8 cellular contexts compared by ENCODE assay signal in the genomic region with DNA sequence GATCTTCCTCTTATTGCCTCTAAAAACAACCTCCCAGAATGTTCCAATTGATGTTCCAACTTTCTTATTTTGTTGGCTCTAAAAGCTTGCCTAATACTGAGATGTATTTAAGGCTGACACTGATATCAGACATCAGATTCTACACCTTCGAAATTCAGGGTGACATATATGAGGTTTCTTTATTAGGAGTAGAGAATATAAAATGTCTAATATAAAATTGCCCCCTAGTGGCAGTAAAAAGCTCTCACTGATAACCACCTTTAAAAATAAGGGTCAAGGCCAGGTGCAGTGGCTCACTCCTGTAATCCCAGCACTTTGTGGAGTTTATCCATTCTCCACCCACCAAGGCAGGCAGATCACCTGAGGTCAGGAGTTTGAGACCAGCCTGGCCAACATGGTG.
A peak's percentile ranks its signal among the peaks of the same experiment; 100 is the strongest.
DNase-seq lines count a peak whose midpoint lies in the region; ATAC-seq and TF ChIP-seq lines count a peak whose summit lies in the region.

No MANE protein-coding gene starts in this region.

- in situ Hi-C loops in ACHN (cut with HindIII; ENCODE audit: low pct_ligation_motif_present, low pct_unique_long_range_greater_than_20kb, low sequenced_read_pairs): no loop called here

- WGBS in adrenal gland, 4 donors: 59 to 68% (median 65%) methylated on average over 1 of the region's 1 CpG

- peaks cover 7% of the 10 kb centered on the region for H3K4me1 Mint-ChIP-seq in neural progenitor cell

- intact Hi-C loops in adrenal gland (cut with DNase I) (no loop called here), sciatic nerve (cut with DNase I) (no loop called here)

- H3K27ac ChIP-seq in adrenal gland: no peak overlapping the region
- no peak overlapping the region for H3K27ac ChIP-seq in neural progenitor cell

- H3K4me3 ChIP-seq in LNCaP clone FGC (ENCODE audit: low read depth, low read length): no peak overlapping the region
- no peak overlapping the region for H3K4me3 ChIP-seq in adrenal gland
- no peak overlapping the region for H3K4me3 ChIP-seq in neural progenitor cell

- H3K36me3 ChIP-seq in adrenal gland (replicated peaks in 1 of 2) (no peaks in the 10 kb centered on the region), neural progenitor cell (no peaks in the 10 kb centered on the region)

- H3K4me3 Mint-ChIP-seq in neural progenitor cell: no peak overlapping the region

- no peaks in the 10 kb centered on the region for H3K36me3 Mint-ChIP-seq in neural progenitor cell

- no peak overlapping the region for H3K9ac ChIP-seq in neural progenitor cell

- no peaks in the 10 kb centered on the region for H3K27me3 ChIP-seq in adrenal gland
- no peaks in the 10 kb centered on the region for H3K27me3 ChIP-seq in neural progenitor cell

- DNase-seq in ACHN: peak; percentile 48
- DNase-seq in LNCaP clone FGC (ENCODE audit: low read depth): no peak
- peak in 3 of 7 donors; percentile 8 to 12 (median 10) for DNase-seq in adrenal gland
- DNase-seq in neural progenitor cell (ENCODE audit: low spot score): no peak
- DNase-seq in globus pallidus (ENCODE audit: low spot score): no peak
- no peak for DNase-seq in stimulated activated CD4-positive, alpha-beta T cell treated with anti-CD3 and anti-CD28 coated beads, Interleukin-1b, Interleukin-23, amount 100 ng/mL, for 48 hours
- DNase-seq in sciatic nerve (ENCODE audit: low spot score): no peak

- no peaks in the 10 kb centered on the region for H3K27me3 Mint-ChIP-seq in neural progenitor cell (ENCODE audit: insufficient read depth, low read depth)

- H3F3A ChIP-seq in neural progenitor cell (ENCODE audit: low read depth): no peaks in the 10 kb centered on the region

- H3K4me1 ChIP-seq in adrenal gland (replicated peaks in 1 of 2) (no peaks in the 10 kb centered on the region), neural progenitor cell (no peaks in the 10 kb centered on the region)

- H3K27ac Mint-ChIP-seq in neural progenitor cell: no peak overlapping the region

- ATAC-seq in GM19372 (IDR thresholded peaks at IDR 0.05; ENCODE audit: low read depth, unreplicated experiment): peak; percentile 66
- no peak for ATAC-seq in sciatic nerve

- H3K79me2 ChIP-seq in neural progenitor cell (ENCODE audit: low read depth): no peaks in the 10 kb centered on the region

- H3K4me2 ChIP-seq in neural progenitor cell: no peak overlapping the region

- H3K9me3 ChIP-seq in adrenal gland (replicated peaks in 1 of 3) (no peaks in the 10 kb centered on the region), neural progenitor cell (ENCODE audit: low read depth) (no peaks in the 10 kb centered on the region)

- no peaks in the 10 kb centered on the region for H3K9me3 Mint-ChIP-seq in neural progenitor cell

- H4K20me1 ChIP-seq in neural progenitor cell (ENCODE audit: low read depth): no peaks in the 10 kb centered on the region

- TF ChIP-seq CTCF in LNCaP clone FGC (IDR thresholded peaks at IDR 0.05; ENCODE audit: control insufficient read depth, extremely low read depth, insufficient read depth) (peak; percentile 42), adrenal gland (IDR thresholded peaks at IDR 0.05) (peak; percentile 16 to 50 (median 33)), neural progenitor cell (IDR thresholded peaks at IDR 0.05) (peak; percentile 58)

- no peak overlapping the region for H2AFZ ChIP-seq in neural progenitor cell (replicated peaks)

- no peak for TF ChIP-seq POLR2A in adrenal gland (IDR thresholded peaks at IDR 0.05)
